In the genomic region with DNA sequence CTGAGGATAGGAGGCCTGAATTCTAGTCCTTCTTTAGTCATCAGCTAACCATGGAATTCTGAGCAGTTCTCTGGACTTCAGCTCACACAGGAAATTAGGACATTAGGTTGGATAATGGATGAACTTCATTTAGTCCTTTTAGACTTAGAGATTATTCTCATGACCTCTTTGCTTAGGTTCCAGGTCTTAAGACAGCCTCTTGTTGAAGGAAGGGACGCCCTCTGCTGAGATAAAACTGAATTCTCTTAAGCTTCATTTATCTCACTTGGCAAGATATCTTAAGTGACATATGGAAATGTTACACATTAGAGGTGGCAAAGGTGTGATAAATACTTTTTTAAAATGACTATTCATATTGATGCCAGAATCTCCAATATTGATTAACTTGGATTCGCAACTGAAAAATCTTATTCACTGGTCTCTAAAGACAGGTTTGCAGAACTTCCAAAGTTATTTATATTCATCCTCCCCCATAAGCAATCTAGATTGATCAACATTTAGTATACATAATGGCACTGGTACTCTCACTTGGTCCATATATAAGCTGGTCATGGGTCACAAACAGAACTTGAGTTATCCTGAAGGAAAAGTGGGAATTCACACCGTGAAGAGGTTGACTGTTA, we compare ENCODE assay signal across 9 cellular contexts. TPM values are rescaled to one million over a fixed set of nuclear protein-coding genes. Genes with fewer than 3 reads are reported as not detected.
DNase-seq lines count a peak whose midpoint lies in the region; FAIRE-seq and TF ChIP-seq lines count a peak whose summit lies in the region.
"Had no signal": no experiment of that assay in that cellular context is flagged by ENCODE, and none has a peak within 500 bp of the region (broad histone marks: within the 10 kb centered on the region; RNA-seq: fewer than 3 reads in every experiment).

No MANE protein-coding gene starts in this region.

- no peaks in the 10 kb centered on the region for H4K20me1 ChIP-seq in H9 (ENCODE audit: control insufficient read depth, insufficient read depth, insufficient read length)
- H4K20me1 ChIP-seq in H1 (replicated peaks in 1 of 2; ENCODE audit: control insufficient read depth in 1 of 2, insufficient read depth in 2 of 2, low read length in 2 of 2) = no peaks in the 10 kb centered on the region

- POLR2A ChIA-PET in H1 (lab: Charles Lee; ENCODE audit: partially characterized antibody) = interaction anchor here (0.6 to 1.1 kb wide), 3 partner anchors 9 to 415 kb away, joined by 3 read pairs; a partner anchor contains a TSS

- H3K4ac ChIP-seq in H9 (ENCODE audit: low read depth, low read length) (no peak overlapping the region), H1 (replicated peaks; ENCODE audit: insufficient read length, low read depth, low read length) (no peak overlapping the region)

- H3K4me2 ChIP-seq in H9 (ENCODE audit: insufficient read depth, insufficient read length, low read length) = no peak overlapping the region
- H3K4me2 ChIP-seq in H1 (ENCODE audit: insufficient read depth in 1 of 2, low read depth in 2 of 2, low read length in 2 of 2) = no peak overlapping the region

- H3K56ac ChIP-seq in H9 (ENCODE audit: insufficient read length, low read depth, low read length) = no peak overlapping the region
- H3K56ac ChIP-seq in H1 (replicated peaks; ENCODE audit: insufficient read length, low read depth, low read length) = no peak overlapping the region

- H3K23ac ChIP-seq in H9 (ENCODE audit: insufficient read length, low read depth, low read length) (no peak overlapping the region), H1 (ENCODE audit: insufficient read length) (no peak overlapping the region)

- H3K79me1 ChIP-seq in H9 (ENCODE audit: insufficient read depth, low read depth, low read length, poor library complexity, severe bottlenecking) (no peaks in the 10 kb centered on the region), H1 (ENCODE audit: low read depth, low read length) (no peaks in the 10 kb centered on the region)

- H3K27me3 ChIP-seq in H9 (ENCODE audit: insufficient read depth, low read length) = no peaks in the 10 kb centered on the region
- H3K27me3 ChIP-seq in NT2/D1 (ENCODE audit: insufficient read depth, insufficient read length) = no peaks in the 10 kb centered on the region
- no peaks in the 10 kb centered on the region for H3K27me3 ChIP-seq in H1 (replicated peaks in 1 of 4; ENCODE audit: control insufficient read depth in 3 of 4, extremely low read depth in 1 of 4, insufficient read depth in 3 of 4, low read length in 3 of 4)

- H3K4me3 ChIP-seq in NT2/D1 (ENCODE audit: insufficient read length, low read depth) = no peak overlapping the region
- no peak overlapping the region for H3K4me3 ChIP-seq in H1 (ENCODE audit: extremely low read depth in 1 of 4, insufficient read depth in 2 of 4, low read depth in 3 of 4, low read length in 4 of 4)

- H2BK15ac ChIP-seq in H9 (ENCODE audit: low read depth, low read length) (no peak overlapping the region), H1 (ENCODE audit: low read length) (no peak overlapping the region)

- TF ChIP-seq RAD21 in H1 (IDR thresholded peaks at IDR 0.05 in 1 of 2, conservative IDR thresholded peaks at IDR 0.05 in 1 of 2; ENCODE audit: low read depth in 2 of 2, low read length in 2 of 2) = peak; percentile 90

- H3K4me3 Mint-ChIP-seq in H9 (no peak overlapping the region), nephron (no peak overlapping the region)

- H2AFZ ChIP-seq in H9 (ENCODE audit: low read length) (no peak overlapping the region), H1 (ENCODE audit: low read length) (no peak overlapping the region)

- no peaks in the 10 kb centered on the region for H3K4me1 ChIP-seq in H9 (ENCODE audit: insufficient read depth, low read length)
- H3K4me1 ChIP-seq in NT2/D1 (ENCODE audit: insufficient read depth, insufficient read length) = no peaks in the 10 kb centered on the region
- no peaks in the 10 kb centered on the region for H3K4me1 ChIP-seq in H1 (replicated peaks in 1 of 4; ENCODE audit: control insufficient read depth in 3 of 4, insufficient read depth in 4 of 4, low read length in 3 of 4)

- no peak overlapping the region for H4K8ac ChIP-seq in H9 (replicated peaks; ENCODE audit: insufficient read length, low read depth, low read length)
- H4K8ac ChIP-seq in H1 (ENCODE audit: extremely low read depth, insufficient read depth, low read length) = no peak overlapping the region

- H3K27ac ChIP-seq in H9 (ENCODE audit: insufficient read length, low read depth, low read length) = no peak overlapping the region
- no peak overlapping the region for H3K27ac ChIP-seq in H1 (ENCODE audit: low read depth, low read length)

- H3K79me2 ChIP-seq in H9 (ENCODE audit: insufficient read depth, low read length) (no peaks in the 10 kb centered on the region), H1 (ENCODE audit: control insufficient read depth in 1 of 2, insufficient read depth in 2 of 2, low read length in 2 of 2) (no peaks in the 10 kb centered on the region)

- no peak overlapping the region for H2BK20ac ChIP-seq in H9 (ENCODE audit: low read depth, low read length, poor library complexity, severe bottlenecking)
- H2BK20ac ChIP-seq in H1 (ENCODE audit: low read length) = no peak overlapping the region

- H3K9ac ChIP-seq in H9 (ENCODE audit: extremely low read depth, insufficient read length, low read length) (no peak overlapping the region), NT2/D1 (ENCODE audit: insufficient read length, low read depth) (no peak overlapping the region), H1 (replicated peaks in 1 of 4; ENCODE audit: extremely low read depth in 1 of 4, low read depth in 3 of 4, low read length in 3 of 4) (no peak overlapping the region)

- no CpG with 5 or more reads among the region's 3 CpGs for WGBS in H9 (ENCODE audit: extremely low coverage, insufficient read length, low lambda C conversion rate)
- WGBS in H1 (ENCODE audit: extremely low coverage in 1 of 2, insufficient coverage in 1 of 2, insufficient read length in 1 of 2, insufficient replicate concordance in 2 of 2, low coverage in 1 of 2, low lambda C conversion rate in 2 of 2, missing lambda C conversion rate in 1 of 2), 2 experiments = 45% methylated on average over 3 of the region's 3 CpGs; no CpG with 5 or more reads in 1 of the 2 experiments

- H3K23me2 ChIP-seq in H9 (ENCODE audit: insufficient read length, low read depth, low read length, poor library complexity, severe bottlenecking) (no peaks in the 10 kb centered on the region), H1 (ENCODE audit: low read depth, low read length) (no peaks in the 10 kb centered on the region)

- H3K9me3 ChIP-seq in H9 (ENCODE audit: control insufficient read depth, low read depth, low read length) (no peaks in the 10 kb centered on the region), NT2/D1 (ENCODE audit: insufficient read depth, low read length) (peaks cover 8% of the 10 kb centered on the region), H1 (ENCODE audit: insufficient read depth in 2 of 2, low read depth in 1 of 2, low read length in 1 of 2) (no peaks in the 10 kb centered on the region; a peak in 1 of 4 replicates)

- CTCF ChIA-PET in H1 (lab: Charles Lee; ENCODE audit: partially characterized antibody) = interaction anchor here (0.7 to 5.0 kb wide), 37 partner anchors 10 to 746 kb away, joined by 3 to 37 read pairs (median 4); no protein-coding TSS in a partner anchor

- H2AK5ac ChIP-seq in H9 (ENCODE audit: insufficient read length, low read length) = no peak overlapping the region
- H2AK5ac ChIP-seq in H1 (ENCODE audit: low read depth, low read length) = no peak overlapping the region

- no peak for TF ChIP-seq POLR2A in H1 (IDR thresholded peaks at IDR 0.05; ENCODE audit: control extremely low read depth in 1 of 2, low read depth in 2 of 2, low read length in 2 of 2)

- no peaks in the 10 kb centered on the region for H3K36me3 ChIP-seq in NT2/D1 (ENCODE audit: insufficient read depth, insufficient read length, low read length)
- H3K36me3 ChIP-seq in H1 (ENCODE audit: control insufficient read depth in 2 of 4, insufficient read depth in 4 of 4, low read length in 3 of 4) = no peaks in the 10 kb centered on the region

- H3K9me3 Mint-ChIP-seq in H9 (peaks cover 5 to 6% of the 10 kb centered on the region in 2 experiments), nephron (peaks cover 21% of the 10 kb centered on the region)

- H2BK120ac ChIP-seq in H9 (ENCODE audit: low read depth, low read length, poor library complexity, severe bottlenecking) (no peak overlapping the region), H1 (replicated peaks; ENCODE audit: low read depth, low read length) (no peak overlapping the region)

- no peak overlapping the region for H3T11ph ChIP-seq in H9 (ENCODE audit: low read length)

- H3K27ac Mint-ChIP-seq in H9 = no peak overlapping the region
- H3K27ac Mint-ChIP-seq in nephron = no peak overlapping the region

- no peak overlapping the region for H3K14ac ChIP-seq in H9 (ENCODE audit: insufficient read depth, low read length)
- no peak overlapping the region for H3K14ac ChIP-seq in H1 (ENCODE audit: insufficient read length)

- H3K18ac ChIP-seq in H9 (ENCODE audit: insufficient read length, low read depth, low read length) (no peak overlapping the region), H1 (ENCODE audit: extremely low read depth, low read length) (no peak overlapping the region)

- H3K4me1 Mint-ChIP-seq in H9 (no peaks in the 10 kb centered on the region), nephron (no peaks in the 10 kb centered on the region)

- peak; percentile 50 for FAIRE-seq in H1 (lab: Jason Lieb, UNC)

- H4K5ac ChIP-seq in H9 (ENCODE audit: insufficient read length, low read depth, low read length) (no peak overlapping the region), H1 (ENCODE audit: insufficient read length, low read depth, low read length) (no peak overlapping the region)

- no peak overlapping the region for H2BK12ac ChIP-seq in H9 (ENCODE audit: insufficient read length, low read depth, low read length)
- H2BK12ac ChIP-seq in H1 (ENCODE audit: low read depth, low read length) = no peak overlapping the region

- H2BK5ac ChIP-seq in H9 (ENCODE audit: insufficient read length, low read length) (no peak overlapping the region), H1 (ENCODE audit: low read depth, low read length) (no peak overlapping the region)

- H4K91ac ChIP-seq in H9 (ENCODE audit: insufficient read length, low read depth, low read length) (no peak overlapping the region), H1 (replicated peaks; ENCODE audit: insufficient read length, low read length) (no peak overlapping the region)

- no peak for TF ChIP-seq EP300 in H1 (IDR thresholded peaks at IDR 0.05; ENCODE audit: borderline replicate concordance in 1 of 2, low read depth in 2 of 2, low read length in 2 of 2)

- DNase-seq in DMS114 treated with DMSO at 0.1 percent for 48 hours (lab: John Stamatoyannopoulos, UW; ENCODE audit: unreplicated experiment) (peak; percentile 22), H9 (no peak), NT2/D1 (ENCODE audit: low read depth, low spot score) (peak; percentile 54), H1 (ENCODE audit: low read depth in 1 of 2, low spot score in 2 of 2) (no peak), KG1 (lab: John Stamatoyannopoulos, UW) (no peak)
- DNase-seq in stimulated activated CD4-positive, alpha-beta T cell treated with anti-CD3 and anti-CD28 coated beads, Interleukin-2, amount 100 ng/mL, for 24 hours = no peak
- DNase-seq in activated CD4-positive, alpha-beta T cell treated with anti-CD3 and anti-CD28 coated beads for 4 hours = no peak

- no peaks in the 10 kb centered on the region for H3K27me3 Mint-ChIP-seq in H9 (ENCODE audit: low read depth)
- H3K27me3 Mint-ChIP-seq in nephron (ENCODE audit: low read depth) = no peaks in the 10 kb centered on the region

- no peaks in the 10 kb centered on the region; a peak in 1 of 7 replicates for H3K36me3 Mint-ChIP-seq in H9 (ENCODE audit: insufficient read depth in 1 of 3, low read depth in 3 of 3)
- peaks cover 3% of the 10 kb centered on the region for H3K36me3 Mint-ChIP-seq in nephron (ENCODE audit: low read depth)

- TF ChIP-seq CTCF in H9 (conservative IDR thresholded peaks at IDR 0.05) (peak; percentile 75), H1 (IDR thresholded peaks at IDR 0.05; ENCODE audit: control extremely low read depth in 1 of 3, insufficient read depth in 1 of 3, low read depth in 1 of 3, low read length in 3 of 3) (peak in 2 of 3 experiments; percentile 61 to 64; a peak in 3 of 4 replicates), nephron (IDR thresholded peaks at IDR 0.05; ENCODE audit: unreplicated experiment in 3 of 3) (peak; percentile 37 to 54 (median 44))

RNA-seq across cellular contexts. Expression of a gene that starts 16.9 kb away (rescaled TPM):
- not detected in 2 replicates for total RNA-seq in H9 (2021)
- not detected in 2 replicates for total RNA-seq in H1 (2021; fragmentation: NEBNext Ultra II Directional; extraction: Animal tissue kit (Norgen Biotek cat#: 25700))
- polyA plus RNA-seq in H1 (2011; rRNA removed) = not detected in 2 replicates
- not detected for polyA plus RNA-seq in H1 (2011; cell fraction: cytosol; rRNA removed)
- not detected for polyA plus RNA-seq in H1 (2011; cell fraction: nucleus; rRNA removed)
- not detected in 4 replicates for polyA plus RNA-seq in H1 (2012, experiment 1 of 2)
- polyA plus RNA-seq in H1 (2012, experiment 2 of 2) = not detected
- polyA plus RNA-seq in H1 (2013, experiment 1 of 2) = not detected
- polyA plus RNA-seq in H1 (2013, experiment 2 of 2) = not detected
- not detected in 2 replicates for polyA minus RNA-seq in H1 (2011; rRNA and poly(A)+ RNA removed)
- polyA minus RNA-seq in H1 (2011; cell fraction: cytosol; rRNA and poly(A)+ RNA removed) = not detected
- not detected for polyA minus RNA-seq in H1 (2011; cell fraction: nucleus; rRNA and poly(A)+ RNA removed)
- total RNA-seq: T-helper 1 cell treated with Interleukin-12 subunit alpha and Interleukin-12 subunit beta and Interleukin-4 antibody, amounts not matched to agents 30 ng/mL and 1 ng/mL, for 36 hours had no signal

Comparison
In these comparisons a context has a peak if more than half of its experiments do, and no peak if none do; other contexts are left out.
1. DNase-seq: peak in DMS114 treated with DMSO at 0.1 percent for 48 hours (single experiment) and NT2/D1 (single experiment); none in H9 (single experiment), H1 (0 of 2), KG1 (single experiment), stimulated activated CD4-positive, alpha-beta T cell treated with anti-CD3 and anti-CD28 coated beads, Interleukin-2, amount 100 ng/mL, for 24 hours (0 of 2) and activated CD4-positive, alpha-beta T cell treated with anti-CD3 and anti-CD28 coated beads for 4 hours (0 of 2).
2. Peak in every context shown above with its lines, with median percentiles within 50 percentile points of each other: CTCF ChIP-seq.